ENCODE assay signal across 20 cellular contexts in genomic region chr20:49787371-49788357, GRCh38. TPM values are rescaled to one million over a fixed set of nuclear protein-coding genes. Genes with fewer than 3 reads are reported as not detected.
DNase-seq lines count a peak whose midpoint lies in the region; ATAC-seq and TF ChIP-seq lines count a peak whose summit lies in the region.
"Had no signal": no experiment of that assay in that cellular context is flagged by ENCODE, and none has a peak within 500 bp of the region (broad histone marks: within the 10 kb centered on the region; RNA-seq: fewer than 3 reads in every experiment).

No MANE protein-coding gene starts in this region.

- H2BK15ac ChIP-seq in IMR-90 (ENCODE audit: low read depth, low read length) = peak overlapping the region; percentile 1; the same call in 2 of the 3 replicates

- in situ Hi-C loops in IMR-90 (cut with MboI; ENCODE audit: low sequenced_read_pairs) = no loop called here

- 95% methylated on average over 3 of the region's 9 CpGs; no CpG with 5 or more reads in 1 of the 2 experiments for WGBS in IMR-90 (ENCODE audit: extremely low coverage in 2 of 2, insufficient read length in 1 of 2), 2 experiments
- WGBS in trophoblast cell (ENCODE audit: extremely low coverage, insufficient coverage, insufficient read length) = no CpG with 5 or more reads among the region's 9 CpGs

- no peak overlapping the region for H3K27ac ChIP-seq in BLaER1
- H3K27ac ChIP-seq in IMR-90 (ENCODE audit: insufficient read depth, low read length) = no peak overlapping the region
- peak overlapping the region; percentile 98 for H3K27ac ChIP-seq in SU-DHL-6 (ENCODE audit: low read depth, low read length)
- H3K27ac ChIP-seq in trophoblast cell (ENCODE audit: low read depth, low read length) = no peak overlapping the region
- H3K27ac ChIP-seq in coronary artery = no peak overlapping the region
- H3K27ac ChIP-seq: SJCRH30 had no signal

- H3K27me3 ChIP-seq in BLaER1 = no peaks in the 10 kb centered on the region
- H3K27me3 ChIP-seq in IMR-90 (ENCODE audit: control insufficient read depth, insufficient read depth, low read length) = no peaks in the 10 kb centered on the region
- H3K27me3 ChIP-seq in SU-DHL-6 (ENCODE audit: low read length) = no peaks in the 10 kb centered on the region
- no peaks in the 10 kb centered on the region for H3K27me3 ChIP-seq in trophoblast cell (ENCODE audit: insufficient read depth, low read length)
- H3K27me3 ChIP-seq: SJCRH30 had no signal

- no peak overlapping the region for H2AK9ac ChIP-seq in IMR-90 (replicated peaks; ENCODE audit: low read depth, low read length, poor library complexity)

- peaks cover 29% of the 10 kb centered on the region for H3F3A ChIP-seq in SU-DHL-6 (ENCODE audit: insufficient read depth)

- H3K9me2 ChIP-seq in SU-DHL-6 (replicated peaks; ENCODE audit: insufficient read depth, low read length) = no peaks in the 10 kb centered on the region

- H2BK120ac ChIP-seq in IMR-90 (ENCODE audit: low read depth, low read length) (no peak overlapping the region), trophoblast cell (ENCODE audit: insufficient read depth, low read length, poor library complexity) (no peak overlapping the region)

- CTCF ChIA-PET in IMR-90 (lab: Yijun Ruan, JAX) = interaction anchor here (0.6 kb wide), 1 partner anchor 223 kb away, joined by 6 read pairs; no protein-coding TSS in a partner anchor

- TF ChIP-seq RAD21 in IMR-90 (IDR thresholded peaks at IDR 0.05; ENCODE audit: low read length) = no peak

- H2AFZ ChIP-seq in IMR-90 (replicated peaks; ENCODE audit: low read length, poor library complexity) (no peak overlapping the region), SU-DHL-6 (ENCODE audit: low read depth, low read length, severe bottlenecking) (no peak overlapping the region), trophoblast cell (ENCODE audit: insufficient read depth, low read length, poor library complexity) (no peak overlapping the region)

- H3K36me3 ChIP-seq in BLaER1 = no peaks in the 10 kb centered on the region
- no peaks in the 10 kb centered on the region for H3K36me3 ChIP-seq in IMR-90 (ENCODE audit: control insufficient read depth, insufficient read depth, low read length)
- no peaks in the 10 kb centered on the region for H3K36me3 ChIP-seq in SU-DHL-6 (ENCODE audit: low read length)
- no peaks in the 10 kb centered on the region for H3K36me3 ChIP-seq in trophoblast cell (ENCODE audit: control insufficient read depth in 1 of 2, insufficient read depth in 2 of 2, low read length in 2 of 2)
- H3K36me3 ChIP-seq: SJCRH30 had no signal

- dilution Hi-C loops in IMR-90 (cut with HindIII; ENCODE audit: low sequenced_read_pairs, unreplicated experiment) = no loop called here

- POLR2A ChIA-PET in IMR-90 (lab: Charles Lee; ENCODE audit: unreplicated experiment) = no interaction called here

- H3K79me2 ChIP-seq in SU-DHL-6 (ENCODE audit: insufficient read depth, low read length) (no peaks in the 10 kb centered on the region), trophoblast cell (ENCODE audit: control insufficient read depth, insufficient read depth, low read length, poor library complexity) (no peaks in the 10 kb centered on the region)

- intact Hi-C loops in IMR-90 (cut with micrococcal nuclease) = no loop called here

- no peak overlapping the region for H3K9ac ChIP-seq in BLaER1
- H3K9ac ChIP-seq in IMR-90 (ENCODE audit: low read depth, low read length) = no peak overlapping the region
- peak overlapping the region; percentile 53; the same call in 1 of the 2 replicates for H3K9ac ChIP-seq in SU-DHL-6 (ENCODE audit: low read length)
- no peak overlapping the region for H3K9ac ChIP-seq in trophoblast cell (ENCODE audit: low read length)

- no peak for ATAC-seq in IMR-90 (ENCODE audit: low read depth)
- ATAC-seq: CD8-positive, alpha-beta T cell had no signal

- peaks cover 15% of the 10 kb centered on the region for H3K9me1 ChIP-seq in IMR-90 (ENCODE audit: insufficient read depth, low read length)

- DNase-seq in IMR-90 (no peak), trophoblast cell (peak; percentile 56 to 68), SKM-1 treated with dmso at 0.1 percent for 144 hours (lab: John Stamatoyannopoulos, UW; ENCODE audit: unreplicated experiment) (no peak), coronary artery (ENCODE audit: low spot score) (no peak)
- DNase-seq in activated naive CD4-positive, alpha-beta T cell treated with Interleukin-2 at 50 U/mL for 16 hours = no peak
- DNase-seq: C1 segment of cervical spinal cord; Calu3; CD8-positive, alpha-beta T cell; GDM1; H7; HFFc6; NCI-H1048; NCI-H1436; NCI-H187 treated with DMSO at 0.1 percent for 48 hours; NCI-H2107; NCI-H748 treated with DMSO at 0.1 percent for 48 hours; NK-92 treated with Interleukin-12 subunit alpha and Interleukin-12 subunit beta, amount 100 ng/mL, for 24 hours; SJCRH30 had no signal

- H3K4ac ChIP-seq in IMR-90 (ENCODE audit: low read depth, low read length) (no peak overlapping the region), trophoblast cell (ENCODE audit: low read depth, low read length) (no peak overlapping the region)

- H4K8ac ChIP-seq in IMR-90 (ENCODE audit: low read depth in 2 of 2, low read length in 2 of 2) (no peak overlapping the region), trophoblast cell (ENCODE audit: low read depth, low read length) (no peak overlapping the region)

- H2BK5ac ChIP-seq in IMR-90 (ENCODE audit: low read depth, low read length, poor library complexity, severe bottlenecking) = no peak overlapping the region
- no peak overlapping the region for H2BK5ac ChIP-seq in trophoblast cell (ENCODE audit: low read depth, low read length, poor library complexity)

- H3K4me3 ChIP-seq in BLaER1 (no peak overlapping the region), IMR-90 (ENCODE audit: insufficient read depth, low read depth, low read length) (no peak overlapping the region), SU-DHL-6 (ENCODE audit: insufficient read depth, low read length, poor library complexity, severe bottlenecking) (no peak overlapping the region), trophoblast cell (ENCODE audit: low read depth, low read length) (no peak overlapping the region), coronary artery (no peak overlapping the region)
- H3K4me3 ChIP-seq: SJCRH30 had no signal

- no peak overlapping the region for H4K91ac ChIP-seq in IMR-90 (ENCODE audit: insufficient read depth, low read depth, low read length)
- H4K91ac ChIP-seq in trophoblast cell (ENCODE audit: low read depth, low read length) = no peak overlapping the region

- H4K12ac ChIP-seq in trophoblast cell (ENCODE audit: low read depth, low read length) = no peak overlapping the region

- H2BK12ac ChIP-seq in trophoblast cell (ENCODE audit: low read length) = no peak overlapping the region

- no peak overlapping the region for H4K5ac ChIP-seq in IMR-90 (ENCODE audit: low read depth, low read length)

- H3K9me3 ChIP-seq in BLaER1 = no peaks in the 10 kb centered on the region
- no peaks in the 10 kb centered on the region for H3K9me3 ChIP-seq in IMR-90 (ENCODE audit: control insufficient read depth, insufficient read depth, low read length)
- H3K9me3 ChIP-seq in SU-DHL-6 (ENCODE audit: insufficient read depth, low read length) = no peaks in the 10 kb centered on the region
- H3K9me3 ChIP-seq in trophoblast cell (ENCODE audit: insufficient read depth, low read depth, low read length) = no peaks in the 10 kb centered on the region
- H3K9me3 ChIP-seq: SJCRH30 had no signal

- H4K20me1 ChIP-seq in BLaER1 = no peaks in the 10 kb centered on the region
- H4K20me1 ChIP-seq in IMR-90 (ENCODE audit: insufficient read depth, low read length) = no peaks in the 10 kb centered on the region
- no peaks in the 10 kb centered on the region for H4K20me1 ChIP-seq in SU-DHL-6 (ENCODE audit: low read depth, low read length)

- H3K4me2 ChIP-seq in BLaER1 (peak overlapping the region; percentile 84), IMR-90 (ENCODE audit: low read depth, low read length) (no peak overlapping the region), SU-DHL-6 (ENCODE audit: low read depth, low read length, poor library complexity, severe bottlenecking) (peak overlapping the region; percentile 86), trophoblast cell (ENCODE audit: low read length) (no peak overlapping the region)

- H3K18ac ChIP-seq in IMR-90 (ENCODE audit: low read depth, low read length) (no peak overlapping the region), trophoblast cell (ENCODE audit: low read length) (no peak overlapping the region)

- H3K14ac ChIP-seq in IMR-90 (replicated peaks; ENCODE audit: low read depth, low read length) = no peak overlapping the region
- H3K14ac ChIP-seq in trophoblast cell (ENCODE audit: low read length) = no peak overlapping the region

- H3K4me1 ChIP-seq in BLaER1 (peaks cover 37% of the 10 kb centered on the region), IMR-90 (ENCODE audit: control insufficient read depth, insufficient read depth, low read length) (peaks cover 15% of the 10 kb centered on the region), trophoblast cell (ENCODE audit: control insufficient read depth in 1 of 2, insufficient read depth in 2 of 2, low read length in 2 of 2) (peaks cover 5 to 7% of the 10 kb centered on the region in 2 experiments)

- no peak for TF ChIP-seq CTCF in IMR-90 (conservative IDR thresholded peaks at IDR 0.05; ENCODE audit: low read depth, low read length)
- TF ChIP-seq CTCF in SU-DHL-6 (IDR thresholded peaks at IDR 0.05; ENCODE audit: insufficient read depth, low read length, poor library complexity, severe bottlenecking) = no peak
- no peak for TF ChIP-seq CTCF in coronary artery (IDR thresholded peaks at IDR 0.05)

- no peak for TF ChIP-seq POLR2A in IMR-90 (IDR thresholded peaks at IDR 0.05; ENCODE audit: low read depth, low read length)

- H3K23ac ChIP-seq in IMR-90 (ENCODE audit: low read depth, low read length) (no peak overlapping the region), trophoblast cell (ENCODE audit: low read length) (no peak overlapping the region)

- H2BK20ac ChIP-seq in IMR-90 (ENCODE audit: low read depth, low read length) = no peak overlapping the region

- no peak overlapping the region for H3K56ac ChIP-seq in IMR-90 (ENCODE audit: extremely low read depth, insufficient read depth, low read length)

- no TSS peak for BruUV-seq in IMR-90 (replicated peaks; lab: Mats Ljungman, UMichigan)

- H2AK5ac ChIP-seq in IMR-90 (ENCODE audit: low read depth, low read length) = no peak overlapping the region
- H2AK5ac ChIP-seq in trophoblast cell (ENCODE audit: low read length) = no peak overlapping the region

- no peaks in the 10 kb centered on the region for H3K79me1 ChIP-seq in IMR-90 (ENCODE audit: low read depth in 1 of 2, low read length in 2 of 2)
- peaks cover 2% of the 10 kb centered on the region for H3K79me1 ChIP-seq in trophoblast cell (ENCODE audit: low read length)

TF ChIP-seq in IMR-90, 13 proteins besides CTCF, POLR2A, EP300 and RAD21 (continues in another document):
- TF ChIP-seq FOS (IDR thresholded peaks at IDR 0.05; ENCODE audit: low read depth, low read length) (no peak), RFX5 (IDR thresholded peaks at IDR 0.05; ENCODE audit: low read depth, low read length) (no peak), NFE2L2 (IDR thresholded peaks at IDR 0.05; ENCODE audit: low read depth, low read length) (no peak), MAFK (IDR thresholded peaks at IDR 0.05; ENCODE audit: low read depth, low read length) (no peak)

RNA-seq across cellular contexts. Expression of gene SLC9A8, which starts 25.0 kb away (rescaled TPM):
- 3.6 and 5.0 TPM in 2 replicates for total RNA-seq in IMR-90 (2012; rRNA removed)
- 4.0 and 4.1 TPM in 2 replicates for polyA plus RNA-seq in IMR-90 (2012; rRNA removed)
- polyA plus RNA-seq in IMR-90 (2012; cell fraction: cytosol; rRNA removed) = 1.5 and 2.1 TPM in 2 replicates
- 17.0 and 18.2 TPM in 2 replicates for polyA plus RNA-seq in IMR-90 (2012; cell fraction: nucleus; rRNA removed; ENCODE audit: low replicate concordance)
- 3.5 TPM in 2 replicates for polyA plus RNA-seq in trophoblast cell (2013)

Comparison
In these comparisons a context has a peak if more than half of its experiments do, and no peak if none do; other contexts are left out.
1. H3K4me2 ChIP-seq: peak in BLaER1 (single experiment) and SU-DHL-6 (single experiment); none in IMR-90 (single experiment) and trophoblast cell (single experiment).
2. DNase-seq: peak in trophoblast cell (2 of 2); none in IMR-90 (single experiment), activated naive CD4-positive, alpha-beta T cell treated with Interleukin-2 at 50 U/mL for 16 hours (single experiment), SKM-1 treated with dmso at 0.1 percent for 144 hours (single experiment) and coronary artery (single experiment).